ENCODE assay signal across 8 cellular contexts in the genomic region with DNA sequence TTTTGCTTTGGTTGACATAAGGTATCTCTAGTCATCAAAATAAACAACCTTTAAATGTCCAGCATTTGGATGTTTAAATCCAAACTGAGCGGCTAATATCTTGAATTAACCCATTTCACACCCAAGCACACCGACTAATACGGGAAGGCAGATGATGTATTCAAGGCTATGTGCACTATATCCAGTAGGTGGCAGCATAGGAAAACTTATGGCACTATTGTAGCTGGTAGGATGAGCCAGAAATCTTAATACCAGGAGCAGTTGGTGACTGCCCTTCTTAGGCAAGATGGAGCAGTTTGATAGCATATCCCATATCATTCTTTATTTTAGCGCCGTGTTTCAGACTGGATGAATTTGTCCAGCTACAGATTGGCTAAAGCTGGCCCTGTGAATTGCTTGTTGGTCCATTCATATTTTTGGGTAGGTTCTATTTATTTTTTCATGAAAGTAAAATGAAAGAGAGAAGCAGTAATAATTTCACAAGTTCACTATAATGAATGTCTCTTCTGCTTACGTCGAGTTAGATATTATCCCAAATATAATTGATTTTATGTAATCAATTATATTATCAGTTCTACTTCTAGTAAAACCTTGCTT. TPM values are rescaled to one million over a fixed set of nuclear protein-coding genes. Genes with fewer than 3 reads are reported as not detected.
DNase-seq lines count a peak whose midpoint lies in the region; ATAC-seq and TF ChIP-seq lines count a peak whose summit lies in the region.

No MANE protein-coding gene starts in this region.

- DNase-seq in CD8-positive, alpha-beta T cell: peak in 1 of 7 experiments; percentile 13
- DNase-seq in NCI-H1092 treated with DMSO at 0.1 percent for 48 hours (lab: John Stamatoyannopoulos, UW) (peak; percentile 81), SHP77 (lab: John Stamatoyannopoulos, UW) (peak; percentile 30 to 45), dorsolateral prefrontal cortex (peak in 2 of 10 donors; percentile 47 to 54), lung (ENCODE audit: low spot score) (peak; percentile 49), upper lobe of left lung (peak in 1 of 2 donors; percentile 36)

- H3K27me3 ChIP-seq in CD8-positive, alpha-beta T cell (ENCODE audit: insufficient read depth, low read length): no peaks in the 10 kb centered on the region
- H3K27me3 ChIP-seq in dorsolateral prefrontal cortex: no peaks in the 10 kb centered on the region
- no peaks in the 10 kb centered on the region for H3K27me3 ChIP-seq in lung (ENCODE audit: control insufficient read depth, insufficient read depth)
- H3K27me3 ChIP-seq in upper lobe of left lung: no peaks in the 10 kb centered on the region

- no peaks in the 10 kb centered on the region for H3K9me3 ChIP-seq in CD8-positive, alpha-beta T cell (ENCODE audit: low read length)
- H3K9me3 ChIP-seq in lung (ENCODE audit: control insufficient read depth in 2 of 2, insufficient read depth in 1 of 2, low read length in 1 of 2): no peaks in the 10 kb centered on the region
- H3K9me3 ChIP-seq in upper lobe of left lung: no peaks in the 10 kb centered on the region

- peaks cover 13% of the 10 kb centered on the region for H3K27me3 Mint-ChIP-seq in CD8-positive, alpha-beta T cell (ENCODE audit: low read depth)

- CTCF ChIA-PET in CD8-positive, alpha-beta T cell (lab: Charles Lee): interaction anchor here (0.9 to 4.0 kb wide), 8 partner anchors 9 to 607 kb away, joined by 3 to 15 read pairs (median 6); no protein-coding TSS in a partner anchor

- no peaks in the 10 kb centered on the region for H3K36me3 Mint-ChIP-seq in CD8-positive, alpha-beta T cell

- no peaks in the 10 kb centered on the region for H3K9me3 Mint-ChIP-seq in CD8-positive, alpha-beta T cell

- H3K27ac Mint-ChIP-seq in CD8-positive, alpha-beta T cell: no peak overlapping the region

- TF ChIP-seq EP300 in upper lobe of left lung (IDR thresholded peaks at IDR 0.05): no peak

- no peaks in the 10 kb centered on the region for H3K36me3 ChIP-seq in CD8-positive, alpha-beta T cell (ENCODE audit: insufficient read depth, low read length)
- H3K36me3 ChIP-seq in lung (ENCODE audit: control insufficient read depth in 2 of 2, insufficient read depth in 2 of 2, low read length in 2 of 2) (no peaks in the 10 kb centered on the region), upper lobe of left lung (no peaks in the 10 kb centered on the region)

- H3K4me3 Mint-ChIP-seq in CD8-positive, alpha-beta T cell: no peak overlapping the region

- no peak for TF ChIP-seq POLR2A in upper lobe of left lung (IDR thresholded peaks at IDR 0.05)

- no peaks in the 10 kb centered on the region for H3K4me1 ChIP-seq in CD8-positive, alpha-beta T cell (ENCODE audit: insufficient read depth, low read length)
- H3K4me1 ChIP-seq in lung (ENCODE audit: control insufficient read depth in 2 of 2, insufficient read depth in 2 of 2, low read length in 2 of 2) (no peaks in the 10 kb centered on the region), upper lobe of left lung (peaks cover 0 to 3% (median 0%) of the 10 kb centered on the region in 4 donors)

- H3K4me1 Mint-ChIP-seq in CD8-positive, alpha-beta T cell (ENCODE audit: low read depth): no peaks in the 10 kb centered on the region

- ATAC-seq in CD8-positive, alpha-beta T cell: peak; percentile 57
- ATAC-seq in GM18519 (IDR thresholded peaks at IDR 0.05; ENCODE audit: low FRiP score, unreplicated experiment) (peak; percentile 94), HG02885 (IDR thresholded peaks at IDR 0.05; ENCODE audit: poor library complexity, unreplicated experiment) (peak; percentile 97), lung (ENCODE audit: insufficient read depth, low FRiP score) (peak; percentile 95), upper lobe of left lung (ENCODE audit: low FRiP score in 2 of 2) (peak; percentile 92 to 96)

- no peak overlapping the region for H3K27ac ChIP-seq in CD8-positive, alpha-beta T cell (ENCODE audit: low read depth, low read length)
- H3K27ac ChIP-seq in dorsolateral prefrontal cortex (no peak overlapping the region), lung (ENCODE audit: low read depth in 1 of 2, low read length in 1 of 2) (no peak overlapping the region), upper lobe of left lung (no peak overlapping the region)

- POLR2A ChIA-PET in CD8-positive, alpha-beta T cell (lab: Charles Lee): no interaction called here

- 16 to 19% methylated on average over 7 of the region's 7 CpGs for WGBS in lung, 2 donors
- WGBS in upper lobe of left lung, 2 donors: 14 to 16% methylated on average over 7 of the region's 7 CpGs

- intact Hi-C loops in CD8-positive, alpha-beta T cell (cut with DNase I, micrococcal nuclease): loop anchor here (1.0 to 10.0 kb wide), 5 partner anchors 381 to 1241 kb away; no protein-coding TSS in a partner anchor
- intact Hi-C loops in dorsolateral prefrontal cortex (cut with DNase I): loop anchor here (1.0 to 10.0 kb wide), 4 partner anchors 54 to 606 kb away; no protein-coding TSS in a partner anchor

- no peak overlapping the region for H3K4me3 ChIP-seq in CD8-positive, alpha-beta T cell (ENCODE audit: low read depth, low read length)
- peak overlapping the region in 1 of 59 donors; percentile 20 for H3K4me3 ChIP-seq in dorsolateral prefrontal cortex
- no peak overlapping the region for H3K4me3 ChIP-seq in lung
- H3K4me3 ChIP-seq in upper lobe of left lung: no peak overlapping the region

- peak; percentile 76 for TF ChIP-seq CTCF in CD8-positive, alpha-beta T cell (IDR thresholded peaks at IDR 0.05)
- TF ChIP-seq CTCF in dorsolateral prefrontal cortex (IDR thresholded peaks at IDR 0.05 in 54 of 56, conservative IDR thresholded peaks at IDR 0.05 in 2 of 56; ENCODE audit: low read depth in 1 of 56, partially characterized antibody in 56 of 56): peak; percentile 81 to 99 (median 93)
- TF ChIP-seq CTCF in lung (IDR thresholded peaks at IDR 0.05; ENCODE audit: control extremely low read depth, extremely low read depth): peak; percentile 92
- peak; percentile 72 to 96 (median 91) for TF ChIP-seq CTCF in upper lobe of left lung (IDR thresholded peaks at IDR 0.05)

RNA-seq across cellular contexts. Expression of gene UCHL1, which starts 24.4 kb away (rescaled TPM):
- total RNA-seq in CD8-positive, alpha-beta T cell: not detected
- total RNA-seq in dorsolateral prefrontal cortex: 1,000 to 10,000 TPM in 92 of 120 experiments, 100 to 1,000 TPM in 28; 402 to 1,618 (median 1,227) TPM
- total RNA-seq in lung: 10 to 100 TPM in 1 of 2 donors, 1 to 10 TPM in 1; 6.9 to 17.2 TPM
- polyA plus RNA-seq in lung: 10 to 100 TPM in 1 of 2 donors, 1 to 10 TPM in 1; 9.8 to 38.2 TPM
- total RNA-seq in upper lobe of left lung: 10 to 100 TPM in 1 of 6 donors, 1 to 10 TPM in 5; 2.4 to 10.8 (median 7.3) TPM

Comparison
In these comparisons a context has a peak if more than half of its experiments do, and no peak if none do; other contexts are left out.
1. RNA of gene UCHL1, which starts 24.4 kb away (total RNA-seq): 402 to 1,618 TPM in dorsolateral prefrontal cortex; 6.9 to 17.2 TPM in lung, 2.4 to 10.8 TPM in upper lobe of left lung and not detected in CD8-positive, alpha-beta T cell; every median in the first group is over 10 times any median in the second.
2. Peak in every context shown above with its lines, with median percentiles within 50 percentile points of each other: ATAC-seq and CTCF ChIP-seq.